Comparison of ENCODE assay signal across 8 cellular contexts in the genomic region with DNA sequence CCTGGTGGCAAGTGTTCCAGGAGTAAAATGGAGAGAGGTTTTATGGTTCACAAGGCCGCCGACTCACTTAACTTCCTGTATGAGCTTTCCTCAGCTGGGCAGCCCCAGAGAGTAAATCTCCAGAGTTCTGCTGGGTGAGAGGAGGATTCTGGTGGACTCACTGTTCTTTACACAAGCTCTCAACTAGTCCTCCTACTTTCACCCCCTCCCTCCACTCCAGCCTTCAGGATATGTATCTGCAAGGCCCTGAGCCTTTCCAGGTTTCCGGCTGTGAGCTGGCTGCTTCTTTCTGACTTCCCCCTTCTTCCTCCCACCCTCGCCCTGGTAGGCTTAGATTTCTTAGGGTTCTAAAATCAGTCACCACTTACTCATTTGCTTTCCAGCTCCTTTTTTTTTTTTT. TPM values are rescaled to one million over a fixed set of nuclear protein-coding genes. Genes with fewer than 3 reads are reported as not detected.
DNase-seq lines count a peak whose midpoint lies in the region; ATAC-seq, FAIRE-seq and TF ChIP-seq lines count a peak whose summit lies in the region.

No MANE protein-coding gene starts in this region.

- no peak overlapping the region for H3K9ac ChIP-seq in PC-3 (ENCODE audit: low read length)

- peak overlapping the region; percentile 39; the same call in 1 of the 2 replicates for H2AFZ ChIP-seq in PC-3 (ENCODE audit: low read length)

- no peaks in the 10 kb centered on the region for H3K27me3 ChIP-seq in PC-3 (ENCODE audit: low read length)

- peak; percentile 91 for FAIRE-seq in H54 (lab: Jason Lieb, UNC)

- H3K4me3 ChIP-seq in PC-3 (ENCODE audit: low read length) (no peak overlapping the region), fibroblast of villous mesenchyme (ENCODE audit: low read depth, low read length) (no peak overlapping the region)

- H3F3A ChIP-seq in PC-3 (ENCODE audit: low read length, unreplicated experiment): no peaks in the 10 kb centered on the region

- POLR2A ChIA-PET in PC-3 (lab: Charles Lee; ENCODE audit: unreplicated experiment): interaction anchor here (0.6 kb wide), 1 partner anchor 1756 kb away, joined by 8 read pairs; no protein-coding TSS in a partner anchor

- peak overlapping the region; percentile 30 for H3K4me2 ChIP-seq in PC-3 (ENCODE audit: low read length)

- no peak for TF ChIP-seq POLR2A in H54 (IDR thresholded peaks at IDR 0.05; ENCODE audit: low read depth, low read length)

- CTCF ChIA-PET in PC-3 (lab: Charles Lee): interaction anchor here (0.6 to 1.1 kb wide), 2 partner anchors 29 to 82 kb away, joined by 4 to 7 read pairs; no protein-coding TSS in a partner anchor

- H3K36me3 ChIP-seq in PC-3 (ENCODE audit: low read depth, low read length): no peaks in the 10 kb centered on the region

- H3K27ac ChIP-seq in PC-3 (ENCODE audit: low read length): peak overlapping the region; percentile 2

- intact Hi-C loops in PC-3 (cut with micrococcal nuclease): no loop called here

- in situ Hi-C loops in ACHN (cut with HindIII; ENCODE audit: low pct_ligation_motif_present, low pct_unique_long_range_greater_than_20kb, low sequenced_read_pairs): no loop called here

- no peaks in the 10 kb centered on the region for H3K9me3 ChIP-seq in PC-3 (ENCODE audit: low read length)

- no peaks in the 10 kb centered on the region for H3K79me2 ChIP-seq in PC-3 (ENCODE audit: low read length)

- DNase-seq in EH (ENCODE audit: low read depth) (peak; percentile 27), H54 (ENCODE audit: insufficient read length, low spot score) (peak; percentile 24), PC-3 (peak; percentile 51), fibroblast of villous mesenchyme (ENCODE audit: low read depth) (peak; percentile 28), SW480 (ENCODE audit: low spot score) (no peak), ACHN (no peak), NCI-H146 treated with DMSO at 0.1 percent for 48 hours (lab: John Stamatoyannopoulos, UW; ENCODE audit: unreplicated experiment) (no peak), NCI-H2029 (lab: John Stamatoyannopoulos, UW) (no peak)

- peaks cover 45% of the 10 kb centered on the region for H3K4me1 ChIP-seq in PC-3 (ENCODE audit: insufficient read depth, low read length)

- ATAC-seq in PC-3: peak; percentile 48

- H3K9me2 ChIP-seq in PC-3 (replicated peaks; ENCODE audit: low read length): no peaks in the 10 kb centered on the region

- TF ChIP-seq CTCF in PC-3 (conservative IDR thresholded peaks at IDR 0.05; ENCODE audit: low read depth, low read length) (no peak), fibroblast of villous mesenchyme (IDR thresholded peaks at IDR 0.05; ENCODE audit: insufficient read depth, low read depth, low read length) (no peak)

- no peaks in the 10 kb centered on the region for H4K20me1 ChIP-seq in PC-3 (ENCODE audit: low read length)

- BruUV-seq in PC-3 (replicated peaks; lab: Mats Ljungman, UMichigan): no TSS peak

RNA-seq across cellular contexts. Expression of gene EML6, which starts 34.0 kb away (rescaled TPM):
- total RNA-seq in PC-3 (2014; rRNA removed) (5.3 and 15.7 TPM in 2 replicates), fibroblast of villous mesenchyme (0.32 and 1.3 TPM in 2 replicates)

Comparison
In these comparisons a context has a peak if more than half of its experiments do, and no peak if none do; other contexts are left out.
1. DNase-seq: peak in EH (single experiment), H54 (single experiment), PC-3 (single experiment) and fibroblast of villous mesenchyme (single experiment); none in SW480 (single experiment), ACHN (single experiment), NCI-H146 treated with DMSO at 0.1 percent for 48 hours (single experiment) and NCI-H2029 (single experiment).